In genomic region chr5:108366500-108366899, GRCh38 we compare ENCODE assay signal across 1 cellular context.
TF ChIP-seq lines count a peak whose summit lies in the region.

No MANE protein-coding gene starts in this region.

TF ChIP-seq in IMR-90, 13 proteins besides CTCF, POLR2A, EP300 and RAD21 (continued from another document):
- no peak for TF ChIP-seq SMC3 (IDR thresholded peaks at IDR 0.05; ENCODE audit: low read depth, low read length)
